ENCODE assay signal across 1 cellular context in the genomic region with DNA sequence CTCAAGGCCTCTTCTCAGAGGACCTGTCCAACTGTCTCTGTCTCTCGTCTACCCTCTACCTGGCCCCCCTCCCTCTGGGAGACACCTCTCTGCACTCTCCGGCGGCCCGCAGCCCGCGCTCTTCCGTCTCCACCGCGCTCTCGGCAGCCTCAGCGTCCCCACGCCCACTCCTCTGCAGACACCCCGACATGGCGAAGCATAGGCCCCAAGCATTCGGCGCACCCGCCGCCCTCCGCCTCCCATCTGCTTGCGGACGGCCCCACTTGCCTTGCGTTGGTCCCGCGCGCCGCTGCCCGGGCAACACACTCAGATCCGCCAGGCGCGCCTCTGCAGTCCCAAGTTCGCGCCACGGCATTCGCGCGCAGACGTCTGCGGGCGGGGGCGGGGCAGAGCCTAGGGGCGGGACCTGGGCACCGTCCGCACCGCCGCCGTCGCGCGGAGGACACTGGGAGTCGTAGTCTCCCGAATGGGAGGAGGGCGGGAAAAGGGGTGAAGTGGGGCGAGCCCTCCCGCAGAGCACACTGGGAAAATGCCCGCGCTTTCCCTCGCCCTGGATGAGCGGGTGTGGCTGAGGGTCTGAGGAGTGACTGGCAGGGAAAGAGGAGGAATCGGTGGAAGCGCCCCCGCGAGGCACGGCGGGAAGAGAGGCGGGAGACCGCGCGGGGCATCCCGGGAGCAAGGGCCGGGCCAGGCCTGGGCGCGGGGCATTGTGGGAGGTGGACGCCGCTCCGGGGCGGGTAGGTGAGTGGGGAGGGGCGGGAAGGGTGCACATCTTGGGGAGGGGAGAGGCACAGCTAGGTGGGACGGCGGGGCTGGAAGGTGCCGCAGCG.
A peak's percentile ranks its signal among the peaks of the same experiment; 100 is the strongest.
TF ChIP-seq lines count a peak whose summit lies in the region.

Gene LIG1 (minus strand): TSS at position 371 of the 830 bp plus-strand sequence. CDS start 4,778 bp downstream, outside the sequence.
Gene ZSWIM9 (plus strand): TSS at position 707 of the 830 bp plus-strand sequence. CDS start 1,123 bp downstream, outside the sequence.

TF ChIP-seq in GM12878, 131 proteins besides CTCF, POLR2A, EP300 and RAD21 (continued from another document and continues in another):
- TF ChIP-seq, protein P1, sequence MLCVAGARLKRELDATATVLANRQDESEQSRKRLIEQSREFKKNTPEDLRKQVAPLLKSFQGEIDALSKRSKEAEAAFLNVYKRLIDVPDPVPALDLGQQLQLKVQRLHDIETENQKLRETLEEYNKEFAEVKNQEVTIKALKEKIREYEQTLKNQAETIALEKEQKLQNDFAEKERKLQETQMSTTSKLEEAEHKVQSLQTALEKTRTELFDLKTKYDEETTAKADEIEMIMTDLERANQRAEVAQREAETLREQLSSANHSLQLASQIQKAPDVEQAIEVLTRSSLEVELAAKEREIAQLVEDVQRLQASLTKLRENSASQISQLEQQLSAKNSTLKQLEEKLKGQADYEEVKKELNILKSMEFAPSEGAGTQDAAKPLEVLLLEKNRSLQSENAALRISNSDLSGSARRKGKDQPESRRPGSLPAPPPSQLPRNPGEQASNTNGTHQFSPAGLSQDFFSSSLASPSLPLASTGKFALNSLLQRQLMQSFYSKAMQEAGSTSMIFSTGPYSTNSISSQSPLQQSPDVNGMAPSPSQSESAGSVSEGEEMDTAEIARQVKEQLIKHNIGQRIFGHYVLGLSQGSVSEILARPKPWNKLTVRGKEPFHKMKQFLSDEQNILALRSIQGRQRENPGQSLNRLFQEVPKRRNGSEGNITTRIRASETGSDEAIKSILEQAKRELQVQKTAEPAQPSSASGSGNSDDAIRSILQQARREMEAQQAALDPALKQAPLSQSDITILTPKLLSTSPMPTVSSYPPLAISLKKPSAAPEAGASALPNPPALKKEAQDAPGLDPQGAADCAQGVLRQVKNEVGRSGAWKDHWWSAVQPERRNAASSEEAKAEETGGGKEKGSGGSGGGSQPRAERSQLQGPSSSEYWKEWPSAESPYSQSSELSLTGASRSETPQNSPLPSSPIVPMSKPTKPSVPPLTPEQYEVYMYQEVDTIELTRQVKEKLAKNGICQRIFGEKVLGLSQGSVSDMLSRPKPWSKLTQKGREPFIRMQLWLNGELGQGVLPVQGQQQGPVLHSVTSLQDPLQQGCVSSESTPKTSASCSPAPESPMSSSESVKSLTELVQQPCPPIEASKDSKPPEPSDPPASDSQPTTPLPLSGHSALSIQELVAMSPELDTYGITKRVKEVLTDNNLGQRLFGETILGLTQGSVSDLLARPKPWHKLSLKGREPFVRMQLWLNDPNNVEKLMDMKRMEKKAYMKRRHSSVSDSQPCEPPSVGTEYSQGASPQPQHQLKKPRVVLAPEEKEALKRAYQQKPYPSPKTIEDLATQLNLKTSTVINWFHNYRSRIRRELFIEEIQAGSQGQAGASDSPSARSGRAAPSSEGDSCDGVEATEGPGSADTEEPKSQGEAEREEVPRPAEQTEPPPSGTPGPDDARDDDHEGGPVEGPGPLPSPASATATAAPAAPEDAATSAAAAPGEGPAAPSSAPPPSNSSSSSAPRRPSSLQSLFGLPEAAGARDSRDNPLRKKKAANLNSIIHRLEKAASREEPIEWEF (IDR thresholded peaks at IDR 0.05; ENCODE audit: insufficient replicate concordance, low read depth, low read length) = peak; percentile 20
- TF ChIP-seq TAF1 (IDR thresholded peaks at IDR 0.05; ENCODE audit: borderline replicate concordance, low read depth, low read length) (peak; percentile 23; the same call in 1 of the 2 replicates), BCL3 (IDR thresholded peaks at IDR 0.05; ENCODE audit: borderline replicate concordance, insufficient read depth, low read depth, low read length, poor library complexity, severe bottlenecking) (no peak), TCF7 (IDR thresholded peaks at IDR 0.05; ENCODE audit: borderline replicate concordance) (no peak), SREBF1 (IDR thresholded peaks at IDR 0.05; ENCODE audit: low read length) (peak; percentile 48; the same call in 1 of the 2 replicates), CHD2 (IDR thresholded peaks at IDR 0.05; ENCODE audit: borderline replicate concordance, low read depth, low read length) (peak; percentile 70; the same call in 1 of the 2 replicates), RELA (IDR thresholded peaks at IDR 0.05; ENCODE audit: borderline replicate concordance, partially characterized antibody) (peak; percentile 83), BHLHE40 (IDR thresholded peaks at IDR 0.05; ENCODE audit: borderline replicate concordance in 1 of 2, low read depth in 2 of 2, low read length in 1 of 2) (peak in 1 of 2 experiments; percentile 43; a peak in 2 of 4 replicates), YY1 (IDR thresholded peaks at IDR 0.05; ENCODE audit: low read depth, low read length) (peak; percentile 41), PML (IDR thresholded peaks at IDR 0.05; ENCODE audit: low read length) (no peak), HDGF (IDR thresholded peaks at IDR 0.05) (peak; percentile 76; the same call in 1 of the 2 replicates), ZNF207 (IDR thresholded peaks at IDR 0.05; ENCODE audit: borderline replicate concordance) (no peak), TBL1XR1 (IDR thresholded peaks at IDR 0.05; ENCODE audit: low read depth, low read length) (no peak), POU2F2 (IDR thresholded peaks at IDR 0.05; ENCODE audit: borderline replicate concordance, low read depth, low read length) (no peak), CBFB (IDR thresholded peaks at IDR 0.05; ENCODE audit: low read depth) (no peak), SIN3A (IDR thresholded peaks at IDR 0.05; ENCODE audit: low read depth, low read length) (peak; percentile 94), E2F4 (IDR thresholded peaks at IDR 0.05; ENCODE audit: low read depth, low read length) (peak; percentile 88), NBN (IDR thresholded peaks at IDR 0.05) (peak; percentile 58), MXI1 (IDR thresholded peaks at IDR 0.05; ENCODE audit: low read depth, low read length) (peak; percentile 79), LARP7 (IDR thresholded peaks at IDR 0.05) (peak; percentile 85; the same call in 1 of the 2 replicates), SPI1 (IDR thresholded peaks at IDR 0.05; ENCODE audit: borderline replicate concordance, insufficient read depth, low read depth, low read length) (no peak), POLR2AphosphoS2 (IDR thresholded peaks at IDR 0.05; ENCODE audit: low read depth, low read length) (no peak), CREM (IDR thresholded peaks at IDR 0.05; ENCODE audit: low read depth) (peak; percentile 50; the same call in 1 of the 2 replicates), NR2C2 (IDR thresholded peaks at IDR 0.05; ENCODE audit: borderline replicate concordance, control insufficient read depth, insufficient read length, low read depth) (no peak), SRF (IDR thresholded peaks at IDR 0.05; ENCODE audit: low read depth in 2 of 2, low read length in 2 of 2) (0 out of 4 replicates have a peak, but pooled peaks of 1 of the 2 experiments have one; percentile 44), IKZF1 (conservative IDR thresholded peaks at IDR 0.05) (peak; percentile 99), TARDBP (IDR thresholded peaks at IDR 0.05; ENCODE audit: borderline replicate concordance) (0 out of 2 replicates have a peak, but pooled peaks have one; percentile 73), MYB (IDR thresholded peaks at IDR 0.05; ENCODE audit: borderline replicate concordance, low read depth, low read length) (no peak), KAT2A (conservative IDR thresholded peaks at IDR 0.05; ENCODE audit: control insufficient read depth, low read depth, low read length) (no peak), JUNB (IDR thresholded peaks at IDR 0.05) (no peak), POLR2AphosphoS5 (IDR thresholded peaks at IDR 0.05; ENCODE audit: low read length) (no peak; the same call in 1 of the 2 replicates), DPF2 (IDR thresholded peaks at IDR 0.05) (peak; percentile 67), CHD4 (IDR thresholded peaks at IDR 0.05) (no peak), IKZF2 (IDR thresholded peaks at IDR 0.05) (peak; percentile 54 to 67; a peak in 3 of 4 replicates), CHD1 (IDR thresholded peaks at IDR 0.05; ENCODE audit: low read depth, low read length) (no peak), NFXL1 (IDR thresholded peaks at IDR 0.05; ENCODE audit: borderline replicate concordance) (no peak), SUZ12 (IDR thresholded peaks at IDR 0.05; ENCODE audit: unreplicated experiment) (no peak), RB1 (IDR thresholded peaks at IDR 0.05; ENCODE audit: borderline replicate concordance) (peak; percentile 99), BMI1 (IDR thresholded peaks at IDR 0.05; ENCODE audit: borderline replicate concordance) (no peak)
- TF ChIP-seq, protein P2, sequence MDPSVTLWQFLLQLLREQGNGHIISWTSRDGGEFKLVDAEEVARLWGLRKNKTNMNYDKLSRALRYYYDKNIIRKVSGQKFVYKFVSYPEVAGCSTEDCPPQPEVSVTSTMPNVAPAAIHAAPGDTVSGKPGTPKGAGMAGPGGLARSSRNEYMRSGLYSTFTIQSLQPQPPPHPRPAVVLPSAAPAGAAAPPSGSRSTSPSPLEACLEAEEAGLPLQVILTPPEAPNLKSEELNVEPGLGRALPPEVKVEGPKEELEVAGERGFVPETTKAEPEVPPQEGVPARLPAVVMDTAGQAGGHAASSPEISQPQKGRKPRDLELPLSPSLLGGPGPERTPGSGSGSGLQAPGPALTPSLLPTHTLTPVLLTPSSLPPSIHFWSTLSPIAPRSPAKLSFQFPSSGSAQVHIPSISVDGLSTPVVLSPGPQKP (IDR thresholded peaks at IDR 0.05; ENCODE audit: low read depth, low read length) = no peak
- TF ChIP-seq, protein P3, sequence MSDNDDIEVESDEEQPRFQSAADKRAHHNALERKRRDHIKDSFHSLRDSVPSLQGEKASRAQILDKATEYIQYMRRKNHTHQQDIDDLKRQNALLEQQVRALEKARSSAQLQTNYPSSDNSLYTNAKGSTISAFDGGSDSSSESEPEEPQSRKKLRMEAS (IDR thresholded peaks at IDR 0.05; ENCODE audit: low read depth, low read length) = peak; percentile 55; the same call in 1 of the 2 replicates
- TF ChIP-seq, protein P4, sequence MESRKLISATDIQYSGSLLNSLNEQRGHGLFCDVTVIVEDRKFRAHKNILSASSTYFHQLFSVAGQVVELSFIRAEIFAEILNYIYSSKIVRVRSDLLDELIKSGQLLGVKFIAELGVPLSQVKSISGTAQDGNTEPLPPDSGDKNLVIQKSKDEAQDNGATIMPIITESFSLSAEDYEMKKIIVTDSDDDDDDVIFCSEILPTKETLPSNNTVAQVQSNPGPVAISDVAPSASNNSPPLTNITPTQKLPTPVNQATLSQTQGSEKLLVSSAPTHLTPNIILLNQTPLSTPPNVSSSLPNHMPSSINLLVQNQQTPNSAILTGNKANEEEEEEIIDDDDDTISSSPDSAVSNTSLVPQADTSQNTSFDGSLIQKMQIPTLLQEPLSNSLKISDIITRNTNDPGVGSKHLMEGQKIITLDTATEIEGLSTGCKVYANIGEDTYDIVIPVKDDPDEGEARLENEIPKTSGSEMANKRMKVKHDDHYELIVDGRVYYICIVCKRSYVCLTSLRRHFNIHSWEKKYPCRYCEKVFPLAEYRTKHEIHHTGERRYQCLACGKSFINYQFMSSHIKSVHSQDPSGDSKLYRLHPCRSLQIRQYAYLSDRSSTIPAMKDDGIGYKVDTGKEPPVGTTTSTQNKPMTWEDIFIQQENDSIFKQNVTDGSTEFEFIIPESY (IDR thresholded peaks at IDR 0.05) = no peak
- TF ChIP-seq, protein P5, sequence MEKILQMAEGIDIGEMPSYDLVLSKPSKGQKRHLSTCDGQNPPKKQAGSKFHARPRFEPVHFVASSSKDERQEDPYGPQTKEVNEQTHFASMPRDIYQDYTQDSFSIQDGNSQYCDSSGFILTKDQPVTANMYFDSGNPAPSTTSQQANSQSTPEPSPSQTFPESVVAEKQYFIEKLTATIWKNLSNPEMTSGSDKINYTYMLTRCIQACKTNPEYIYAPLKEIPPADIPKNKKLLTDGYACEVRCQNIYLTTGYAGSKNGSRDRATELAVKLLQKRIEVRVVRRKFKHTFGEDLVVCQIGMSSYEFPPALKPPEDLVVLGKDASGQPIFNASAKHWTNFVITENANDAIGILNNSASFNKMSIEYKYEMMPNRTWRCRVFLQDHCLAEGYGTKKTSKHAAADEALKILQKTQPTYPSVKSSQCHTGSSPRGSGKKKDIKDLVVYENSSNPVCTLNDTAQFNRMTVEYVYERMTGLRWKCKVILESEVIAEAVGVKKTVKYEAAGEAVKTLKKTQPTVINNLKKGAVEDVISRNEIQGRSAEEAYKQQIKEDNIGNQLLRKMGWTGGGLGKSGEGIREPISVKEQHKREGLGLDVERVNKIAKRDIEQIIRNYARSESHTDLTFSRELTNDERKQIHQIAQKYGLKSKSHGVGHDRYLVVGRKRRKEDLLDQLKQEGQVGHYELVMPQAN (conservative IDR thresholded peaks at IDR 0.05) = peak; percentile 99
- TF ChIP-seq, protein P6, sequence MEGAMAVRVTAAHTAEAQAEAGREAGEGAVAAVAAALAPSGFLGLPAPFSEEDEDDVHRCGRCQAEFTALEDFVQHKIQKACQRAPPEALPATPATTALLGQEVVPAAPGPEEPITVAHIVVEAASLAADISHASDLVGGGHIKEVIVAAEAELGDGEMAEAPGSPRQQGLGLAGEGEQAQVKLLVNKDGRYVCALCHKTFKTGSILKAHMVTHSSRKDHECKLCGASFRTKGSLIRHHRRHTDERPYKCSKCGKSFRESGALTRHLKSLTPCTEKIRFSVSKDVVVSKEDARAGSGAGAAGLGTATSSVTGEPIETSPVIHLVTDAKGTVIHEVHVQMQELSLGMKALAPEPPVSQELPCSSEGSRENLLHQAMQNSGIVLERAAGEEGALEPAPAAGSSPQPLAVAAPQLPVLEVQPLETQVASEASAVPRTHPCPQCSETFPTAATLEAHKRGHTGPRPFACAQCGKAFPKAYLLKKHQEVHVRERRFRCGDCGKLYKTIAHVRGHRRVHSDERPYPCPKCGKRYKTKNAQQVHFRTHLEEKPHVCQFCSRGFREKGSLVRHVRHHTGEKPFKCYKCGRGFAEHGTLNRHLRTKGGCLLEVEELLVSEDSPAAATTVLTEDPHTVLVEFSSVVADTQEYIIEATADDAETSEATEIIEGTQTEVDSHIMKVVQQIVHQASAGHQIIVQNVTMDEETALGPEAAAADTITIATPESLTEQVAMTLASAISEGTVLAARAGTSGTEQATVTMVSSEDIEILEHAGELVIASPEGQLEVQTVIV (IDR thresholded peaks at IDR 0.05; ENCODE audit: borderline replicate concordance, partially characterized antibody) = peak; percentile 45
